ENCODE assay signal across 31 cellular contexts in the genomic region with DNA sequence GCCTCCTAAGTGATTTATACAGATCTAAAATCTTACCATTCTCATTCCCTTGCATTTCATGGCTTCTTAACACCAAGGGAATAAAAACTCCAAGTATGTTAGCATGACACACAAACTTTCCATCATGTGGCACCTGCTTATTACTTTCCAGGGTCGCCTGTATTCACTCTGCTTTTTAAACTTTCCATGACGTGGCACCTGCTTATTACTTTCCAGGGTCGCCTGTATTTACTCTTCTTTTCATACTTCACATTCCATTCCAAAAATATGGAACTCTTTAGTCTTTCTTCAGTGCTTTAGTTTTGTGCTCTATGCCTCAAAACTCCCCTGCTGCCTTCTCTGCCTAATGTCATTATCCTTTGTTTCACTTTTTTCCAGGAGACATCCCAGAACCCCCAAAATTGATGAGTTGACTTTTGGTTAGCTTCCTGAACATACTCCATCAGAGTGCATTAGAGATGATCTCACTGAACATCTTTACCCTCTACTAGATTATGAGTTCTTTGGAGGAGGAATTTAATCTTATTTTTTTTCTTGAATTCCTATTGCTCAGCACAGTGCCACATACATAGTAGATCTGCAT. TPM values are rescaled to one million over a fixed set of nuclear protein-coding genes. Genes with fewer than 3 reads are reported as not detected.
A peak's percentile ranks its signal among the peaks of the same experiment; 100 is the strongest.
DNase-seq lines count a peak whose midpoint lies in the region; ATAC-seq, FAIRE-seq and TF ChIP-seq lines count a peak whose summit lies in the region.
"Had no signal": no experiment of that assay in that cellular context is flagged by ENCODE, and none has a peak within 500 bp of the region (broad histone marks: within the 10 kb centered on the region; RNA-seq: fewer than 3 reads in every experiment).

No MANE protein-coding gene starts in this region.

- peaks cover 8% of the 10 kb centered on the region for H4K20me1 ChIP-seq in astrocyte (ENCODE audit: insufficient read depth, low read length)

- intact Hi-C loops in aorta (cut with DNase I): loop anchor here in 1 of 2 donors (10.0 kb wide), 1 partner anchor 103 kb away; a partner anchor contains a TSS

- H3K9ac ChIP-seq in astrocyte (ENCODE audit: low read length) (no peak overlapping the region), rectal smooth muscle tissue (ENCODE audit: low read length) (no peak overlapping the region)

- DNase-seq in GM12892 (ENCODE audit: insufficient read length) (no peak), astrocyte (ENCODE audit: low read depth) (peak; percentile 7), fibroblast of the aortic adventitia (ENCODE audit: low read depth) (peak; percentile 12), H54 (ENCODE audit: insufficient read length, low spot score) (no peak), aorta (no peak), substantia nigra (lab: John Stamatoyannopoulos, UW) (no peak), mesenteric fat pad (ENCODE audit: low spot score) (no peak)
- DNase-seq: ACHN; activated CD4-positive, alpha-beta memory T cell treated with anti-CD3 and anti-CD28 coated beads for 36 hours; activated CD8-positive, alpha-beta memory T cell treated with anti-CD3 and anti-CD28 coated beads, Interleukin-2, amount 50 U/mL, for 4 hours; anterior cingulate cortex; H7; head of caudate nucleus; naive thymus-derived CD4-positive, alpha-beta T cell; NCI-H1105 treated with DMSO at 0.1 percent for 48 hours; NCI-H1930; NCI-H69; nucleus accumbens; psoas muscle; SIG-M5; stimulated activated CD4-positive, alpha-beta T cell treated with anti-CD3 and anti-CD28 coated beads, Interleukin-1b, Interleukin-23, amount 100 ng/mL, for 48 hours; stimulated activated CD8-positive, alpha-beta memory T cell treated with anti-CD3 and anti-CD28 coated beads, Interleukin-4, amount 100 ng/mL, for 48 hours; stomach; upper lobe of left lung had no signal

- H3K36me3 ChIP-seq in astrocyte (ENCODE audit: insufficient read depth, low read length) (peaks cover 3% of the 10 kb centered on the region), rectal smooth muscle tissue (ENCODE audit: control insufficient read depth, insufficient read depth, low read length) (peaks cover 6% of the 10 kb centered on the region), aorta (ENCODE audit: control insufficient read depth in 1 of 2, insufficient read depth in 2 of 2, low read length in 1 of 2) (no peaks in the 10 kb centered on the region)

- H3K4me2 ChIP-seq in astrocyte (ENCODE audit: low read length): no peak overlapping the region
- H3K4me2 ChIP-seq: smooth muscle cell had no signal

- H3K79me2 ChIP-seq in astrocyte (ENCODE audit: insufficient read depth, low read length): no peaks in the 10 kb centered on the region

- no peak for TF ChIP-seq CTCF in astrocyte (IDR thresholded peaks at IDR 0.05; ENCODE audit: insufficient read depth, low read depth, low read length)
- TF ChIP-seq CTCF in fibroblast of the aortic adventitia (IDR thresholded peaks at IDR 0.05; ENCODE audit: insufficient read depth, low read length): no peak

- no peaks in the 10 kb centered on the region for H3K27me3 ChIP-seq in astrocyte (ENCODE audit: insufficient read depth, low read length)
- H3K27me3 ChIP-seq in rectal smooth muscle tissue (ENCODE audit: control insufficient read depth, insufficient read depth, low read length): no peaks in the 10 kb centered on the region
- no peaks in the 10 kb centered on the region for H3K27me3 ChIP-seq in aorta (ENCODE audit: control insufficient read depth in 1 of 2, insufficient read depth in 2 of 2, low read length in 1 of 2)
- H3K27me3 ChIP-seq: stomach, upper lobe of left lung had no signal

- no peaks in the 10 kb centered on the region for H3K9me3 Mint-ChIP-seq in astrocyte (ENCODE audit: unreplicated experiment)
- H3K9me3 Mint-ChIP-seq: activated CD4-positive, alpha-beta memory T cell treated with anti-CD3 and anti-CD28 coated beads for 36 hours; activated naive CD4-positive, alpha-beta T cell treated with anti-CD3 and anti-CD28 coated beads, Interleukin-2, amount 50 U/mL, for 24 hours; activated T-helper 1 cell treated with anti-CD3 and anti-CD28 coated beads, Interleukin-12 subunit alpha, Interleukin-12 subunit beta, Interleukin-2, Interleukin-4 antibody, amounts not matched to agents 30 ng/mL and 10 ng/mL and 1 ng/mL, durations not matched to agents 14 hours and 24 hours and 36 hours; central memory CD8-positive, alpha-beta T cell had no signal

- no peaks in the 10 kb centered on the region for H3K27me3 Mint-ChIP-seq in astrocyte (ENCODE audit: low read depth, unreplicated experiment)
- H3K27me3 Mint-ChIP-seq: activated CD4-positive, alpha-beta memory T cell treated with anti-CD3 and anti-CD28 coated beads for 36 hours; activated naive CD4-positive, alpha-beta T cell treated with anti-CD3 and anti-CD28 coated beads, Interleukin-2, amount 50 U/mL, for 24 hours; central memory CD8-positive, alpha-beta T cell; memory B cell; naive thymus-derived CD4-positive, alpha-beta T cell had no signal

- H3K9me3 ChIP-seq in astrocyte (ENCODE audit: insufficient read depth, low read depth, low read length): no peaks in the 10 kb centered on the region
- no peaks in the 10 kb centered on the region for H3K9me3 ChIP-seq in aorta (ENCODE audit: control insufficient read depth, low read length)
- H3K9me3 ChIP-seq: psoas muscle, stomach, upper lobe of left lung had no signal

- no peak overlapping the region for H3K4me3 Mint-ChIP-seq in astrocyte (ENCODE audit: unreplicated experiment)
- H3K4me3 Mint-ChIP-seq: activated CD4-positive, alpha-beta memory T cell treated with anti-CD3 and anti-CD28 coated beads for 36 hours; activated naive CD4-positive, alpha-beta T cell treated with anti-CD3 and anti-CD28 coated beads, Interleukin-2, amount 50 U/mL, for 24 hours; activated T-helper 1 cell treated with anti-CD3 and anti-CD28 coated beads, Interleukin-12 subunit alpha, Interleukin-12 subunit beta, Interleukin-2, Interleukin-4 antibody, amounts not matched to agents 30 ng/mL and 10 ng/mL and 1 ng/mL, durations not matched to agents 14 hours and 24 hours and 36 hours; central memory CD8-positive, alpha-beta T cell; memory B cell; naive thymus-derived CD4-positive, alpha-beta T cell had no signal

- H3K27ac ChIP-seq in astrocyte (ENCODE audit: low read depth, low read length) (no peak overlapping the region), rectal smooth muscle tissue (ENCODE audit: low read depth, low read length) (peak overlapping the region; percentile 15), aorta (ENCODE audit: low read depth in 1 of 2, low read length in 2 of 2) (peak overlapping the region in 1 of 2 donors; percentile 76), substantia nigra (ENCODE audit: low read depth, low read length, poor library complexity, severe bottlenecking) (no peak overlapping the region)
- H3K27ac ChIP-seq: psoas muscle had no signal

- TF ChIP-seq POLR2A in GM12892 (IDR thresholded peaks at IDR 0.05; ENCODE audit: low read depth, low read length) (no peak), H54 (IDR thresholded peaks at IDR 0.05; ENCODE audit: low read depth, low read length) (no peak)

- WGBS in aorta, 2 donors: 1 to 8% methylated on average over 3 of the region's 3 CpGs

- no peak overlapping the region for H3K27ac Mint-ChIP-seq in astrocyte (ENCODE audit: unreplicated experiment)
- H3K27ac Mint-ChIP-seq: activated CD4-positive, alpha-beta memory T cell treated with anti-CD3 and anti-CD28 coated beads for 36 hours; activated naive CD4-positive, alpha-beta T cell treated with anti-CD3 and anti-CD28 coated beads, Interleukin-2, amount 50 U/mL, for 24 hours; activated T-helper 1 cell treated with anti-CD3 and anti-CD28 coated beads, Interleukin-12 subunit alpha, Interleukin-12 subunit beta, Interleukin-2, Interleukin-4 antibody, amounts not matched to agents 30 ng/mL and 10 ng/mL and 1 ng/mL, durations not matched to agents 14 hours and 24 hours and 36 hours; memory B cell; naive thymus-derived CD4-positive, alpha-beta T cell had no signal

- no peak overlapping the region for H3K4me3 ChIP-seq in astrocyte (ENCODE audit: insufficient read depth, low read depth, low read length)
- no peak overlapping the region for H3K4me3 ChIP-seq in fibroblast of the aortic adventitia (ENCODE audit: low read depth, low read length)
- H3K4me3 ChIP-seq in rectal smooth muscle tissue (ENCODE audit: low read length): no peak overlapping the region
- H3K4me3 ChIP-seq in aorta (ENCODE audit: low read length in 2 of 2): no peak overlapping the region
- H3K4me3 ChIP-seq: psoas muscle, smooth muscle cell, stomach, upper lobe of left lung had no signal

- ATAC-seq in aorta (ENCODE audit: low FRiP score): no peak
- ATAC-seq: naive thymus-derived CD4-positive, alpha-beta T cell; psoas muscle had no signal

- peaks cover 17% of the 10 kb centered on the region for H3K36me3 Mint-ChIP-seq in astrocyte (ENCODE audit: low read depth, unreplicated experiment)

- H2AFZ ChIP-seq in astrocyte (ENCODE audit: low read depth, low read length): no peak overlapping the region

- FAIRE-seq in GM12892 (lab: Jason Lieb, UNC): peak; percentile 14
- FAIRE-seq in astrocyte (lab: Jason Lieb, UNC): no peak
- no peak for FAIRE-seq in H54 (lab: Jason Lieb, UNC)
- FAIRE-seq: RCC 7860 had no signal

- H3K4me1 Mint-ChIP-seq in astrocyte (ENCODE audit: low read depth, unreplicated experiment): no peaks in the 10 kb centered on the region
- H3K4me1 Mint-ChIP-seq: memory B cell had no signal

- H3K4me1 ChIP-seq in astrocyte (ENCODE audit: insufficient read depth, low read length) (no peaks in the 10 kb centered on the region), rectal smooth muscle tissue (ENCODE audit: control insufficient read depth, insufficient read depth, low read length) (peaks cover 9% of the 10 kb centered on the region), aorta (ENCODE audit: control insufficient read depth in 1 of 2, insufficient read depth in 2 of 2, low read length in 2 of 2) (peaks cover 3 to 4% of the 10 kb centered on the region in 2 donors)
- H3K4me1 ChIP-seq: psoas muscle had no signal

RNA-seq across cellular contexts. Expression of a gene that starts 47.0 kb away (rescaled TPM):
- 6.8 TPM for polyA plus RNA-seq in GM12892 (2012; ENCODE audit: missing spikeins)
- total RNA-seq in astrocyte (0.26 and 0.91 TPM in 2 replicates), fibroblast of the aortic adventitia (ENCODE audit: low replicate concordance) (2.6 and 2.7 TPM in 2 replicates), aorta (1 to 10 TPM; 4.0 to 8.3 TPM), mesenteric fat pad (7.2 TPM)
- polyA plus RNA-seq in aorta: 10 to 100 TPM in 1 of 2 donors, 1 to 10 TPM in 1; 3.9 to 29.9 TPM

Comparison
In these comparisons a context has a peak if more than half of its experiments do, and no peak if none do; other contexts are left out.
1. DNase-seq: peak in astrocyte (single experiment) and fibroblast of the aortic adventitia (single experiment); none in GM12892 (single experiment), H54 (single experiment), aorta (0 of 2), substantia nigra (0 of 49) and mesenteric fat pad (single experiment).